In the genomic region with DNA sequence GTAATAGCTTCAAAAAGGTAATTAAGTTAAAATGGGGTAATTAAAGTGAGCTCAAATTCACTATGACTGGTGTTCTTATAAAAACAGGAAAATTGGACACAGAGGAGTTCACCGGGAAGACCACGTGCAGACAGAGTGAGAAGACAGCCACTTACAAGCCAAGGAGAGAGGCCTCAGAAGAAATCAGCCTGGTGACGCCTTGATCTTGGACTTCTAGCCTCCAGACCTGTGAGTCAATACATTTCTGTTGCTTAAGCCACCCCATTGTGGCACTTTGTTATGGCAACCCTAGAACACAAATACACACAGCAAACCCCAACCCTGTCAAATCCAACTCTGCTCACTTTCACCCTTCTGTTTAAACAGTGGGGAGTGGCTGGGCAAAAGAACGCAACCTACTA, we compare ENCODE assay signal across 14 cellular contexts. TPM values are rescaled to one million over a fixed set of nuclear protein-coding genes. Genes with fewer than 3 reads are reported as not detected.
A peak's percentile ranks its signal among the peaks of the same experiment; 100 is the strongest.
DNase-seq lines count a peak whose midpoint lies in the region; ATAC-seq, FAIRE-seq and TF ChIP-seq lines count a peak whose summit lies in the region.
"Had no signal": no experiment of that assay in that cellular context is flagged by ENCODE, and none has a peak within 500 bp of the region (broad histone marks: within the 10 kb centered on the region; RNA-seq: fewer than 3 reads in every experiment).

No MANE protein-coding gene starts in this region.

- no peak for TF ChIP-seq POLR2A in A549 (IDR thresholded peaks at IDR 0.05; ENCODE audit: low read length)

- no peak for TF ChIP-seq CTCF in A549 (IDR thresholded peaks at IDR 0.05)

- H3K27ac ChIP-seq in A549 = peak overlapping the region; percentile 62 to 67; a peak in 5 of 6 replicates
- H3K27ac ChIP-seq: KMS-11, skin epidermis had no signal

- H3K9me3 Mint-ChIP-seq in immature natural killer cell = no peaks in the 10 kb centered on the region
- H3K9me3 Mint-ChIP-seq: memory B cell had no signal

- no peak for FAIRE-seq in A549 (lab: Jason Lieb, UNC)

- CTCF ChIA-PET in A549 (lab: Yijun Ruan, JAX) = interaction anchor here (1.1 to 1.9 kb wide), 3 partner anchors 182 to 425 kb away, joined by 3 to 6 read pairs (median 4); no protein-coding TSS in a partner anchor

- H3K27ac Mint-ChIP-seq in immature natural killer cell = peak overlapping the region in 5 of 6 donors; percentile 26 to 81 (median 74)
- H3K27ac Mint-ChIP-seq: memory B cell had no signal

- H3K4me1 Mint-ChIP-seq in immature natural killer cell = peaks cover 76 to 79% of the 10 kb centered on the region in 2 donors

- no peaks in the 10 kb centered on the region for H3K36me3 Mint-ChIP-seq in immature natural killer cell
- H3K36me3 Mint-ChIP-seq: memory B cell had no signal

- TF ChIP-seq EP300 in A549 (IDR thresholded peaks at IDR 0.05) = peak; percentile 21 to 57; a peak in 1 of 5 replicates

- no peaks in the 10 kb centered on the region for H3K9me3 ChIP-seq in A549

- ATAC-seq in A549 = peak; percentile 79 to 82
- ATAC-seq in GM18498 (IDR thresholded peaks at IDR 0.05; ENCODE audit: unreplicated experiment) = no peak

- peak overlapping the region in 3 of 5 donors; percentile 1 to 55 (median 37) for H3K4me3 Mint-ChIP-seq in immature natural killer cell
- H3K4me3 Mint-ChIP-seq: memory B cell had no signal

- no peak for TF ChIP-seq RAD21 in A549 (conservative IDR thresholded peaks at IDR 0.05 in 1 of 2, IDR thresholded peaks at IDR 0.05 in 1 of 2)

- WGBS in A549 (ENCODE audit: missing lambda C conversion rate) = 10% methylated on average over 4 of the region's 4 CpGs

- peaks cover 2 to 21% (median 11%) of the 10 kb centered on the region in 3 donors for H3K27me3 Mint-ChIP-seq in immature natural killer cell (ENCODE audit: low read depth in 3 of 3)

- peak overlapping the region; percentile 56 for H3K4me2 ChIP-seq in A549
- H3K4me2 ChIP-seq: KMS-11 had no signal

- peak; percentile 15 to 94 for DNase-seq in A549 (ENCODE audit: low read depth in 1 of 2, low spot score in 1 of 2)
- DNase-seq in ELR (ENCODE audit: low read depth) = peak; percentile 13
- peak; percentile 41 for DNase-seq in SW480 (ENCODE audit: low spot score)
- DNase-seq in immature natural killer cell = peak; percentile 45 to 61 (median 46)
- DNase-seq in inferior parietal cortex (ENCODE audit: extremely low spot score) = no peak
- DNase-seq in stimulated activated naive CD4-positive, alpha-beta T cell treated with Interleukin-2 at 50 U/mL for 16 hours (lab: John Stamatoyannopoulos, UW) = no peak
- no peak for DNase-seq in GDM1 (lab: John Stamatoyannopoulos, UW)
- DNase-seq: activated CD4-positive, alpha-beta T cell treated with anti-CD3 and anti-CD28 coated beads for 48 hours; HCEC 1CT; NCI-H187 treated with DMSO at 0.1 percent for 48 hours had no signal

- peaks cover 39% of the 10 kb centered on the region for H3K4me1 ChIP-seq in A549

- POLR2A ChIA-PET in A549 (lab: Yijun Ruan, JAX) = no interaction called here

- H3K4me3 ChIP-seq in A549 = no peak overlapping the region
- H3K4me3 ChIP-seq: skin epidermis had no signal

TF ChIP-seq in A549, 52 proteins besides CTCF, POLR2A, EP300 and RAD21 (continues in another document):
- TF ChIP-seq RNF2 (IDR thresholded peaks at IDR 0.05; ENCODE audit: borderline replicate concordance, low read depth) (no peak), NR3C1 (IDR thresholded peaks at IDR 0.05) (no peak), CBX2 (IDR thresholded peaks at IDR 0.05; ENCODE audit: borderline replicate concordance, low read depth) (no peak), RARB (CRISPR knock-in tag; IDR thresholded peaks at IDR 0.05) (no peak), FOSB (CRISPR knock-in tag; IDR thresholded peaks at IDR 0.05) (no peak), RFX5 (IDR thresholded peaks at IDR 0.05) (no peak), MAFK (IDR thresholded peaks at IDR 0.05; ENCODE audit: partially characterized antibody) (no peak), SMC3 (IDR thresholded peaks at IDR 0.05) (no peak), ZSCAN20 (CRISPR knock-in tag; IDR thresholded peaks at IDR 0.05) (0 out of 2 replicates have a peak, but pooled peaks have one; percentile 41), GATA3 (IDR thresholded peaks at IDR 0.05; ENCODE audit: borderline replicate concordance) (peak; percentile 54; the same call in 1 of the 2 replicates), ZC3H11A (IDR thresholded peaks at IDR 0.05) (no peak), CHD2 (IDR thresholded peaks at IDR 0.05; ENCODE audit: low read length, partially characterized antibody) (no peak), ESRRA (IDR thresholded peaks at IDR 0.05; ENCODE audit: borderline replicate concordance, low read length) (no peak), CHD4 (IDR thresholded peaks at IDR 0.05; ENCODE audit: borderline replicate concordance) (no peak), CBX8 (IDR thresholded peaks at IDR 0.05) (no peak), MAZ (IDR thresholded peaks at IDR 0.05; ENCODE audit: borderline replicate concordance, low read depth, low read length) (no peak), CEBPB (IDR thresholded peaks at IDR 0.05) (peak; percentile 41 to 78; a peak in 3 of 4 replicates), PHF8 (IDR thresholded peaks at IDR 0.05; ENCODE audit: borderline replicate concordance, low read depth) (no peak), BHLHE40 (IDR thresholded peaks at IDR 0.05; ENCODE audit: low read depth, low read length) (no peak), NFE2L2 (conservative IDR thresholded peaks at IDR 0.05; ENCODE audit: low read length) (no peak), TFCP2L1 (CRISPR knock-in tag; IDR thresholded peaks at IDR 0.05) (no peak)
- TF ChIP-seq, protein P1, sequence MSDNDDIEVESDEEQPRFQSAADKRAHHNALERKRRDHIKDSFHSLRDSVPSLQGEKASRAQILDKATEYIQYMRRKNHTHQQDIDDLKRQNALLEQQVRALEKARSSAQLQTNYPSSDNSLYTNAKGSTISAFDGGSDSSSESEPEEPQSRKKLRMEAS (IDR thresholded peaks at IDR 0.05) = peak; percentile 59; the same call in 1 of the 2 replicates
- TF ChIP-seq, protein P2, sequence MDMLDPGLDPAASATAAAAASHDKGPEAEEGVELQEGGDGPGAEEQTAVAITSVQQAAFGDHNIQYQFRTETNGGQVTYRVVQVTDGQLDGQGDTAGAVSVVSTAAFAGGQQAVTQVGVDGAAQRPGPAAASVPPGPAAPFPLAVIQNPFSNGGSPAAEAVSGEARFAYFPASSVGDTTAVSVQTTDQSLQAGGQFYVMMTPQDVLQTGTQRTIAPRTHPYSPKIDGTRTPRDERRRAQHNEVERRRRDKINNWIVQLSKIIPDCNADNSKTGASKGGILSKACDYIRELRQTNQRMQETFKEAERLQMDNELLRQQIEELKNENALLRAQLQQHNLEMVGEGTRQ (IDR thresholded peaks at IDR 0.05) = peak; percentile 74
- TF ChIP-seq, protein P3, sequence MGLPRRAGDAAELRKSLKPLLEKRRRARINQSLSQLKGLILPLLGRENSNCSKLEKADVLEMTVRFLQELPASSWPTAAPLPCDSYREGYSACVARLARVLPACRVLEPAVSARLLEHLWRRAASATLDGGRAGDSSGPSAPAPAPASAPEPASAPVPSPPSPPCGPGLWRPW (IDR thresholded peaks at IDR 0.05) = no peak
- TF ChIP-seq, protein P4, sequence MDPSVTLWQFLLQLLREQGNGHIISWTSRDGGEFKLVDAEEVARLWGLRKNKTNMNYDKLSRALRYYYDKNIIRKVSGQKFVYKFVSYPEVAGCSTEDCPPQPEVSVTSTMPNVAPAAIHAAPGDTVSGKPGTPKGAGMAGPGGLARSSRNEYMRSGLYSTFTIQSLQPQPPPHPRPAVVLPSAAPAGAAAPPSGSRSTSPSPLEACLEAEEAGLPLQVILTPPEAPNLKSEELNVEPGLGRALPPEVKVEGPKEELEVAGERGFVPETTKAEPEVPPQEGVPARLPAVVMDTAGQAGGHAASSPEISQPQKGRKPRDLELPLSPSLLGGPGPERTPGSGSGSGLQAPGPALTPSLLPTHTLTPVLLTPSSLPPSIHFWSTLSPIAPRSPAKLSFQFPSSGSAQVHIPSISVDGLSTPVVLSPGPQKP (IDR thresholded peaks at IDR 0.05; ENCODE audit: low read depth, low read length) = no peak
- TF ChIP-seq, protein P5, sequence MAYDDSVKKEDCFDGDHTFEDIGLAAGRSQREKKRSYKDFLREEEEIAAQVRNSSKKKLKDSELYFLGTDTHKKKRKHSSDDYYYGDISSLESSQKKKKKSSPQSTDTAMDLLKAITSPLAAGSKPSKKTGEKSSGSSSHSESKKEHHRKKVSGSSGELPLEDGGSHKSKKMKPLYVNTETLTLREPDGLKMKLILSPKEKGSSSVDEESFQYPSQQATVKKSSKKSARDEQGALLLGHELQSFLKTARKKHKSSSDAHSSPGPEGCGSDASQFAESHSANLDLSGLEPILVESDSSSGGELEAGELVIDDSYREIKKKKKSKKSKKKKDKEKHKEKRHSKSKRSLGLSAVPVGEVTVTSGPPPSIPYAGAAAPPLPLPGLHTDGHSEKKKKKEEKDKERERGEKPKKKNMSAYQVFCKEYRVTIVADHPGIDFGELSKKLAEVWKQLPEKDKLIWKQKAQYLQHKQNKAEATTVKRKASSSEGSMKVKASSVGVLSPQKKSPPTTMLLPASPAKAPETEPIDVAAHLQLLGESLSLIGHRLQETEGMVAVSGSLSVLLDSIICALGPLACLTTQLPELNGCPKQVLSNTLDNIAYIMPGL (CRISPR knock-in tag; IDR thresholded peaks at IDR 0.05; ENCODE audit: borderline replicate concordance) = no peak
- TF ChIP-seq, protein P6, sequence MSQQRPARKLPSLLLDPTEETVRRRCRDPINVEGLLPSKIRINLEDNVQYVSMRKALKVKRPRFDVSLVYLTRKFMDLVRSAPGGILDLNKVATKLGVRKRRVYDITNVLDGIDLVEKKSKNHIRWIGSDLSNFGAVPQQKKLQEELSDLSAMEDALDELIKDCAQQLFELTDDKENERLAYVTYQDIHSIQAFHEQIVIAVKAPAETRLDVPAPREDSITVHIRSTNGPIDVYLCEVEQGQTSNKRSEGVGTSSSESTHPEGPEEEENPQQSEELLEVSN (IDR thresholded peaks at IDR 0.05; ENCODE audit: borderline replicate concordance, low read depth) = peak; percentile 61; the same call in 1 of the 2 replicates

RNA-seq across cellular contexts. Expression of a gene that starts 4.1 kb away (rescaled TPM):
- polyA plus RNA-seq in A549 (2011; rRNA removed) (12.2 and 12.4 TPM in 2 replicates), A549 (2017; fragmentation: RNase III; extraction: RNeasy Plus Mini Kit Qiagen cat#74134 plus additional on column Dnase treatment) (7.8 to 9.1 TPM (median 8.2 TPM) in 3 replicates), immature natural killer cell (100 to 1,000 TPM in 1 of 3 donors, 10 to 100 TPM in 2; 33.4 to 133 (median 60.9) TPM)
- polyA plus RNA-seq in A549 (2012; cell fraction: cytosol; rRNA removed) = 3.4 and 3.6 TPM in 2 replicates
- polyA plus RNA-seq in A549 (2012; cell fraction: nucleus; rRNA removed) = 4.9 and 9.0 TPM in 2 replicates
- 8.2 and 8.6 TPM in 2 replicates for polyA minus RNA-seq in A549 (2011; rRNA and poly(A)+ RNA removed)

Comparison
In these comparisons a context has a peak if more than half of its experiments do, and no peak if none do; other contexts are left out.
1. DNase-seq: peak in A549 (2 of 2), ELR (single experiment), SW480 (single experiment) and immature natural killer cell (3 of 3); none in inferior parietal cortex (single experiment), stimulated activated naive CD4-positive, alpha-beta T cell treated with Interleukin-2 at 50 U/mL for 16 hours (single experiment) and GDM1 (single experiment).